1 cellular context compared by ENCODE assay signal in genomic region chr2:231708050-231708772, GRCh38.
TF ChIP-seq lines count a peak whose summit lies in the region.

PTMA (plus strand) TSS chr2:231708525; CDS start chr2:231708707, 182 bp downstream.

TF ChIP-seq in GM12878, 131 proteins besides CTCF, POLR2A, EP300 and RAD21 (continued from another document and continues in another):
- TF ChIP-seq BCL3 (IDR thresholded peaks at IDR 0.05; ENCODE audit: borderline replicate concordance, insufficient read depth, low read depth, low read length, poor library complexity, severe bottlenecking) (no peak), KDM1A (IDR thresholded peaks at IDR 0.05; ENCODE audit: borderline replicate concordance) (no peak), SMC3 (IDR thresholded peaks at IDR 0.05; ENCODE audit: borderline replicate concordance, low read length) (no peak), ZBTB11 (CRISPR knock-in tag; IDR thresholded peaks at IDR 0.05) (no peak), MXI1 (IDR thresholded peaks at IDR 0.05; ENCODE audit: low read depth, low read length) (peak; percentile 35; the same call in 1 of the 2 replicates), TAF1 (IDR thresholded peaks at IDR 0.05; ENCODE audit: borderline replicate concordance, low read depth, low read length) (peak; percentile 71), EGR1 (IDR thresholded peaks at IDR 0.05; ENCODE audit: borderline replicate concordance in 1 of 2, low read depth in 2 of 2, low read length in 2 of 2) (peak in 1 of 2 experiments; percentile 92; a peak in 2 of 3 replicates), IKZF2 (IDR thresholded peaks at IDR 0.05) (no peak), EZH2 (IDR thresholded peaks at IDR 0.05; ENCODE audit: borderline replicate concordance, control insufficient read depth, low read depth, low read length) (no peak), CEBPZ (IDR thresholded peaks at IDR 0.05; ENCODE audit: low read depth, low read length) (no peak), ZBTB4 (CRISPR knock-in tag; IDR thresholded peaks at IDR 0.05) (no peak), ZBTB33 (IDR thresholded peaks at IDR 0.05) (no peak), YY1 (IDR thresholded peaks at IDR 0.05; ENCODE audit: low read depth, low read length) (peak; percentile 33), RCOR1 (conservative IDR thresholded peaks at IDR 0.05; ENCODE audit: low read depth, low read length) (no peak), POLR2AphosphoS2 (IDR thresholded peaks at IDR 0.05; ENCODE audit: low read depth, low read length) (peak; percentile 98), MEF2B (IDR thresholded peaks at IDR 0.05; ENCODE audit: partially characterized antibody, poor library complexity, severe bottlenecking) (no peak), SUZ12 (IDR thresholded peaks at IDR 0.05; ENCODE audit: unreplicated experiment) (no peak), NRF1 (conservative IDR thresholded peaks at IDR 0.05; ENCODE audit: low read depth, low read length) (peak; percentile 80), ZNF274 (IDR thresholded peaks at IDR 0.05; ENCODE audit: insufficient read depth, insufficient read length) (no peak), HDAC2 (IDR thresholded peaks at IDR 0.05) (no peak), NR2F1 (conservative IDR thresholded peaks at IDR 0.05) (no peak), LARP7 (IDR thresholded peaks at IDR 0.05) (no peak), SREBF2 (IDR thresholded peaks at IDR 0.05; ENCODE audit: low read length) (no peak), BCL11A (IDR thresholded peaks at IDR 0.05; ENCODE audit: low read depth, low read length) (no peak; the same call in 1 of the 2 replicates), PKNOX1 (IDR thresholded peaks at IDR 0.05) (peak; percentile 97), BACH1 (IDR thresholded peaks at IDR 0.05; ENCODE audit: borderline replicate concordance) (no peak), PAX5 (IDR thresholded peaks at IDR 0.05; ENCODE audit: borderline replicate concordance, low read depth, low read length) (peak; percentile 78; the same call in 1 of the 2 replicates), MTA2 (IDR thresholded peaks at IDR 0.05; ENCODE audit: low read depth) (no peak), HSF1 (IDR thresholded peaks at IDR 0.05; ENCODE audit: low read depth, low read length) (no peak), SKIL (IDR thresholded peaks at IDR 0.05; ENCODE audit: low read depth, poor library complexity, severe bottlenecking) (no peak), RELA (IDR thresholded peaks at IDR 0.05; ENCODE audit: borderline replicate concordance, partially characterized antibody) (peak; percentile 27), USF1 (IDR thresholded peaks at IDR 0.05; ENCODE audit: borderline replicate concordance, extremely low read length, insufficient read depth, low read depth, low read length) (no peak), BCLAF1 (IDR thresholded peaks at IDR 0.05) (no peak), GATAD2B (conservative IDR thresholded peaks at IDR 0.05; ENCODE audit: low read depth) (no peak), ZNF207 (IDR thresholded peaks at IDR 0.05; ENCODE audit: borderline replicate concordance) (peak; percentile 89; the same call in 1 of the 2 replicates)
